ENCODE assay signal across 23 cellular contexts in genomic region chr5:155416765-155417164, GRCh38.
DNase-seq lines count a peak whose midpoint lies in the region; ATAC-seq and TF ChIP-seq lines count a peak whose summit lies in the region.
"Had no signal": no experiment of that assay in that cellular context is flagged by ENCODE, and none has a peak within 500 bp of the region (broad histone marks: within the 10 kb centered on the region; RNA-seq: fewer than 3 reads in every experiment).

No MANE protein-coding gene starts in this region.

- DNase-seq in Caki2 (ENCODE audit: low read depth) (peak; percentile 8), DMS53 treated with DMSO at 0.1 percent for 48 hours (lab: John Stamatoyannopoulos, UW; ENCODE audit: unreplicated experiment) (peak; percentile 47), NCI-H774 (lab: John Stamatoyannopoulos, UW) (peak; percentile 45), foreskin keratinocyte (peak; percentile 37 to 63), GOT3 (lab: John Stamatoyannopoulos, UW) (no peak)
- DNase-seq: BE2C; EL; GF-D8; H7; Kasumi-1; MG63; NCI-H1048; NCI-H1417 treated with DMSO at 0.1 percent for 48 hours; NCI-H187 treated with DMSO at 0.1 percent for 48 hours; NCI-H2107; NCI-H2227 treated with DMSO at 0.1 percent for 48 hours; NCI-H526 treated with DMSO at 0.1 percent for 48 hours; NK-92 treated with Interleukin-12 subunit alpha and Interleukin-12 subunit beta, amount 100 ng/mL, for 24 hours; SJCRH30; T-helper 1 cell had no signal

- ATAC-seq in foreskin keratinocyte (peak; percentile 88), HG03571 (IDR thresholded peaks at IDR 0.05; ENCODE audit: unreplicated experiment) (no peak), GM18867 (IDR thresholded peaks at IDR 0.05; ENCODE audit: unreplicated experiment) (no peak)
- ATAC-seq: Panc1 had no signal

- in situ Hi-C loops in Caki2 (cut with HindIII; ENCODE audit: low pct_unique_long_range_greater_than_20kb, low sequenced_read_pairs): no loop called here

- H3K27ac ChIP-seq in foreskin keratinocyte: no peak overlapping the region
- H3K27ac ChIP-seq: SJCRH30 had no signal

- H3K4me1 ChIP-seq in foreskin keratinocyte: peaks cover 21% of the 10 kb centered on the region
- H3K4me1 ChIP-seq: BE2C, SJCRH30 had no signal

- H3K27me3 ChIP-seq in foreskin keratinocyte: no peaks in the 10 kb centered on the region
- H3K27me3 ChIP-seq: BE2C, MG63 had no signal

- TF ChIP-seq CTCF in foreskin keratinocyte (conservative IDR thresholded peaks at IDR 0.05): no peak
